ENCODE assay signal across 36 cellular contexts in genomic region chr5:120217001-120217400, GRCh38.
"Had no signal": no experiment of that assay in that cellular context is flagged by ENCODE, and none has a peak within 500 bp of the region (broad histone marks: within the 10 kb centered on the region; RNA-seq: fewer than 3 reads in every experiment).

No MANE protein-coding gene starts in this region.

- DNase-seq: Karpas-422, Kasumi-1, KG1, MG63, MM.1S, MV-4-11, NCI-H1048, NCI-H1092, NCI-H1092 treated with DMSO at 0.1 percent for 48 hours, NCI-H1105, NCI-H1105 treated with DMSO at 0.1 percent for 48 hours, NCI-H1417, NCI-H1417 treated with DMSO at 0.1 percent for 48 hours, NCI-H1436, NCI-H1436 treated with DMSO at 0.1 percent for 48 hours, NCI-H146, NCI-H1694, NCI-H1694 treated with DMSO at 0.1 percent for 48 hours, NCI-H187, NCI-H187 treated with DMSO at 0.1 percent for 48 hours, NCI-H1930, NCI-H2029, NCI-H2029 treated with DMSO at 0.1 percent for 48 hours, NCI-H2081, NCI-H2081 treated with DMSO at 0.1 percent for 48 hours, NCI-H2107, NCI-H2171, NCI-H2171 treated with DMSO at 0.1 percent for 48 hours, NCI-H2227 treated with DMSO at 0.1 percent for 48 hours, NCI-H226, NCI-H345, NCI-H446, NCI-H446 treated with DMSO at 0.1 percent for 48 hours, NCI-H510A, NCI-H510A treated with DMSO at 0.1 percent for 48 hours had no signal

- H3K4me2 ChIP-seq: KMS-11 had no signal

- H3K36me3 ChIP-seq: MG63 had no signal

- H3K4me3 ChIP-seq: MG63 had no signal

- H3K27me3 ChIP-seq: MG63 had no signal

- H3K9ac ChIP-seq: KMS-11 had no signal

- H3K27ac ChIP-seq: KMS-11 had no signal

- H3K9me3 ChIP-seq: MG63 had no signal
